In genomic region chr7:143416565-143417149, GRCh38 we compare ENCODE assay signal across 9 cellular contexts. TPM values are rescaled to one million over a fixed set of nuclear protein-coding genes. Genes with fewer than 3 reads are reported as not detected.
DNase-seq lines count a peak whose midpoint lies in the region; ATAC-seq, FAIRE-seq and TF ChIP-seq lines count a peak whose summit lies in the region.
"Had no signal": no experiment of that assay in that cellular context is flagged by ENCODE, and none has a peak within 500 bp of the region (broad histone marks: within the 10 kb centered on the region; RNA-seq: fewer than 3 reads in every experiment).

No MANE protein-coding gene starts in this region.

- no peak overlapping the region for H3K9ac ChIP-seq in GM12878 (ENCODE audit: control insufficient read depth, insufficient read depth, low read length)
- H3K9ac ChIP-seq: BLaER1 had no signal

- H4K20me1 ChIP-seq in GM23338 (replicated peaks; ENCODE audit: insufficient read depth) (no peaks in the 10 kb centered on the region), GM12878 (ENCODE audit: control insufficient read depth, insufficient read depth) (no peaks in the 10 kb centered on the region)
- H4K20me1 ChIP-seq: BLaER1 had no signal

- POLR2A ChIA-PET in GM12878 (lab: Charles Lee): interaction anchor here (1.0 kb wide), 1 partner anchor 57 kb away, joined by 3 read pairs; no protein-coding TSS in a partner anchor

- H3K9me3 ChIP-seq in GM12878 (replicated peaks; ENCODE audit: control insufficient read depth, insufficient read depth, low read length): no peaks in the 10 kb centered on the region
- H3K9me3 ChIP-seq in vagina: no peaks in the 10 kb centered on the region

- ATAC-seq in GM23338 (0 out of 3 replicates have a peak, but pooled peaks have one; percentile 14), GM12878 (peak; percentile 82)

- WGBS in GM12878 (ENCODE audit: insufficient coverage, insufficient replicate concordance, low lambda C conversion rate, missing lambda C conversion rate): 1% methylated on average over 3 of the region's 3 CpGs

- H3K27ac Mint-ChIP-seq in GM23338: no peak overlapping the region

- DNase-seq in DMS 273 (lab: John Stamatoyannopoulos, UW; ENCODE audit: unreplicated experiment): peak; percentile 85
- no peak for DNase-seq in DMS 273 treated with DMSO at 0.1 percent for 48 hours (lab: John Stamatoyannopoulos, UW)
- peak; percentile 75 for DNase-seq in GM23338 (ENCODE audit: low spot score)
- DNase-seq in NCI-H2171 (lab: John Stamatoyannopoulos, UW): peak; percentile 13
- DNase-seq in GM12878 (ENCODE audit: low read depth, low spot score): no peak
- DNase-seq in kidney glomerular epithelial cell (lab: John Stamatoyannopoulos, UW): peak; percentile 72
- no peak for DNase-seq in vagina (ENCODE audit: extremely low spot score in 2 of 2)
- DNase-seq in mucosa of gallbladder (ENCODE audit: low spot score): no peak

- H3K36me3 ChIP-seq in GM23338 (ENCODE audit: insufficient read depth): 0 out of 2 replicates have a peak, but pooled peaks cover 9% of the 10 kb centered on the region
- H3K36me3 ChIP-seq in GM12878 (ENCODE audit: control insufficient read depth in 2 of 2, insufficient read depth in 2 of 2, low read length in 1 of 2): no peaks in the 10 kb centered on the region
- H3K36me3 ChIP-seq in vagina: no peaks in the 10 kb centered on the region
- H3K36me3 ChIP-seq: BLaER1 had no signal

- CTCF ChIA-PET in GM12878 (lab: Yijun Ruan, JAX): interaction anchor here (0.7 to 4.9 kb wide), 39 partner anchors 9 to 610 kb away, joined by 3 to 124 read pairs (median 4); no protein-coding TSS in a partner anchor

- H3K4me3 Mint-ChIP-seq in GM23338: no peak overlapping the region

- RAD21 ChIA-PET in GM12878 (lab: Charles Lee; ENCODE audit: unreplicated experiment): interaction anchor here (0.7 to 3.9 kb wide), 11 partner anchors 10 to 784 kb away, joined by 3 to 54 read pairs (median 4); no protein-coding TSS in a partner anchor

- TF ChIP-seq RAD21 in GM12878 (IDR thresholded peaks at IDR 0.05; ENCODE audit: insufficient read depth, low read depth, low read length): peak; percentile 81

- TF ChIP-seq POLR2A in GM12878 (IDR thresholded peaks at IDR 0.05; ENCODE audit: low read depth, low read length) (no peak), vagina (IDR thresholded peaks at IDR 0.05) (no peak)

- TF ChIP-seq EP300 in GM12878 (IDR thresholded peaks at IDR 0.05; ENCODE audit: borderline replicate concordance in 1 of 2, control insufficient read depth in 1 of 2, low read depth in 2 of 2, low read length in 2 of 2): no peak

- H3K27ac ChIP-seq in GM23338 (ENCODE audit: low read depth) (no peak overlapping the region), GM12878 (ENCODE audit: control insufficient read depth, insufficient read depth) (no peak overlapping the region), vagina (no peak overlapping the region)
- H3K27ac ChIP-seq: BLaER1 had no signal

- peaks cover 21% of the 10 kb centered on the region for H3K9me3 Mint-ChIP-seq in GM23338

- no TSS peak for BruUV-seq in GM12878 (replicated peaks; lab: Mats Ljungman, UMichigan)

- peak; percentile 89 for FAIRE-seq in GM12878 (lab: Jason Lieb, UNC)

- in situ Hi-C loops in GM12878 (cut with MboI): loop anchor here (10.0 kb wide), 1 partner anchor 402 kb away; no protein-coding TSS in a partner anchor

- no peaks in the 10 kb centered on the region for H3K27me3 ChIP-seq in GM23338 (ENCODE audit: insufficient read depth)
- H3K27me3 ChIP-seq in GM12878 (replicated peaks in 1 of 2; ENCODE audit: control insufficient read depth in 2 of 2, insufficient read depth in 2 of 2, low read length in 1 of 2): no peaks in the 10 kb centered on the region
- H3K27me3 ChIP-seq in vagina: no peaks in the 10 kb centered on the region
- H3K27me3 ChIP-seq: BLaER1 had no signal

- peaks cover 12% of the 10 kb centered on the region for H3K27me3 Mint-ChIP-seq in GM23338 (ENCODE audit: insufficient read depth, low read depth, poor library complexity)

- peaks cover 51% of the 10 kb centered on the region for H3K4me1 ChIP-seq in GM23338 (ENCODE audit: insufficient read depth)
- H3K4me1 ChIP-seq in GM12878 (ENCODE audit: control insufficient read depth, insufficient read depth, low read length): no peaks in the 10 kb centered on the region
- H3K4me1 ChIP-seq in vagina: peaks cover 17% of the 10 kb centered on the region

- 0 out of 2 replicates have a peak, but pooled peaks cover 3% of the 10 kb centered on the region for H3K9me2 ChIP-seq in GM23338 (ENCODE audit: insufficient read depth)

- intact Hi-C loops in GM12878 (cut with micrococcal nuclease; ENCODE audit: unreplicated experiment) (loop anchor here (1.0 to 10.0 kb wide), 3 partner anchors 36 to 412 kb away; no protein-coding TSS in a partner anchor), vagina (cut with DNase I) (loop anchor here (10.0 kb wide), 2 partner anchors 52 to 172 kb away; partner anchors contain the start of gene FAM131B)

- H3K4me3 ChIP-seq in GM23338: no peak overlapping the region
- H3K4me3 ChIP-seq in GM12878: no peak overlapping the region
- H3K4me3 ChIP-seq in vagina: no peak overlapping the region
- H3K4me3 ChIP-seq: BLaER1 had no signal

- SMC1A ChIA-PET in GM12878 (lab: Charles Lee; ENCODE audit: uncharacterized antibody, unreplicated experiment): interaction anchor here (0.8 to 4.9 kb wide), 13 partner anchors 10 to 614 kb away, joined by 3 to 73 read pairs (median 4); no protein-coding TSS in a partner anchor

- H3K4me1 Mint-ChIP-seq in GM23338: peaks cover 63% of the 10 kb centered on the region

- no peak overlapping the region for H3K4me2 ChIP-seq in GM23338
- no peak overlapping the region for H3K4me2 ChIP-seq in GM12878 (ENCODE audit: control insufficient read depth, insufficient read depth)

- peaks cover 32% of the 10 kb centered on the region for H3K36me3 Mint-ChIP-seq in GM23338 (ENCODE audit: low read depth)

- H2AFZ ChIP-seq in GM23338: no peak overlapping the region
- H2AFZ ChIP-seq in GM12878 (ENCODE audit: control insufficient read depth, low read depth, low read length): no peak overlapping the region

- TF ChIP-seq CTCF in GM23338 (conservative IDR thresholded peaks at IDR 0.05; ENCODE audit: low read depth in 2 of 2) (peak; percentile 72 to 88), GM12878 (IDR thresholded peaks at IDR 0.05 in 2 of 3, conservative IDR thresholded peaks at IDR 0.05 in 1 of 3; ENCODE audit: control insufficient read depth in 2 of 3, extremely low read depth in 1 of 3, insufficient read depth in 1 of 3, low read depth in 3 of 3, low read length in 3 of 3) (peak; percentile 61 to 77 (median 62)), vagina (IDR thresholded peaks at IDR 0.05) (peak; percentile 43 to 80 (median 58))

- H3F3A ChIP-seq in GM23338 (replicated peaks; ENCODE audit: low read depth): 0 out of 2 replicates have a peak, but pooled peaks cover 3% of the 10 kb centered on the region

- H3K79me2 ChIP-seq in GM23338 (replicated peaks; ENCODE audit: insufficient read depth) (peaks cover 3% of the 10 kb centered on the region; the same call in 1 of the 2 replicates), GM12878 (ENCODE audit: control insufficient read depth, insufficient read depth, low read length) (no peaks in the 10 kb centered on the region)

RNA-seq across cellular contexts. Expression of gene EPHA1, which starts 8.0 kb away (rescaled TPM):
- total RNA-seq in GM23338 (2014; rRNA removed; shearing (Covaris generic)): 119 and 154 TPM in 2 replicates
- polyA plus RNA-seq in GM23338 (2016; fragmentation: Nextera tagmentation; extraction: Ambion mirVana): 60.7 and 66.1 TPM in 2 replicates
- not detected in 2 replicates for total RNA-seq in GM12878 (2013; cell fraction: nucleolus; rRNA removed)
- not detected in 2 replicates for total RNA-seq in GM12878 (2014; rRNA removed)
- total RNA-seq in GM12878 (2014; rRNA removed; fragmentation: Illumina TruSeq; extraction: Trizol): not detected in 2 replicates
- 0.21 and 0.29 TPM in 2 replicates for total RNA-seq in GM12878 (2021)
- polyA plus RNA-seq in GM12878 (2011; ENCODE audit: low read depth): not detected
- polyA plus RNA-seq in GM12878 (2011; rRNA removed): 0.11 and 0.13 TPM in 2 replicates
- 0.03 and 0.04 TPM in 2 replicates for polyA plus RNA-seq in GM12878 (2011; cell fraction: cytosol; rRNA removed)
- polyA plus RNA-seq in GM12878 (2011; cell fraction: nucleus; rRNA removed): 0.21 and 0.32 TPM in 2 replicates
- 0.69 and 1.2 TPM in 2 replicates for polyA plus RNA-seq in GM12878 (2012)
- not detected in 2 replicates for polyA plus RNA-seq in GM12878 (2014; fragmentation: Illumina TruSeq; extraction: Trizol)
- not detected for polyA plus RNA-seq in GM12878 (2014; fragmentation: Nextera tagmentation; extraction: Ambion mirVana)
- polyA plus RNA-seq in GM12878 (2014; rRNA removed): not detected in 2 replicates
- under 1 TPM; 0.28 to 0.35 TPM for polyA plus RNA-seq in GM12878 (2016; fragmentation: Nextera tagmentation; extraction: Ambion mirVana)
- polyA minus RNA-seq in GM12878 (2011; rRNA and poly(A)+ RNA removed): 0.37 TPM in 1 of 2 replicates, not detected in the other
- not detected in 2 replicates for polyA minus RNA-seq in GM12878 (2011; cell fraction: cytosol; rRNA and poly(A)+ RNA removed)
- not detected in 2 replicates for polyA minus RNA-seq in GM12878 (2011; cell fraction: nucleus; rRNA and poly(A)+ RNA removed)
- total RNA-seq in vagina: 51.3 TPM
- total RNA-seq in mucosa of gallbladder: 38.0 TPM

RNA-seq across cellular contexts. Expression of gene TAS2R60, which starts 26.6 kb away (rescaled TPM):
- 4.0 and 5.0 TPM in 2 replicates for total RNA-seq in GM23338 (2014; rRNA removed; shearing (Covaris generic))
- polyA plus RNA-seq in GM23338 (2016; fragmentation: Nextera tagmentation; extraction: Ambion mirVana) (0.37 TPM in 1 of 2 replicates, not detected in the other), GM12878 (2011; rRNA removed) (not detected in 2 replicates), GM12878 (2014; fragmentation: Illumina TruSeq; extraction: Trizol) (not detected in 2 replicates), GM12878 (2014; fragmentation: Nextera tagmentation; extraction: Ambion mirVana) (not detected), GM12878 (2014; rRNA removed) (not detected in 2 replicates), GM12878 (2016; fragmentation: Nextera tagmentation; extraction: Ambion mirVana) (not detected)
- total RNA-seq in GM12878 (2013; cell fraction: nucleolus; rRNA removed): not detected in 2 replicates
- total RNA-seq in GM12878 (2014; rRNA removed) (not detected in 2 replicates), GM12878 (2014; rRNA removed; fragmentation: Illumina TruSeq; extraction: Trizol) (not detected in 2 replicates), GM12878 (2021) (not detected in 2 replicates), vagina (not detected), mucosa of gallbladder (not detected)
- polyA plus RNA-seq in GM12878 (2011; ENCODE audit: low read depth): not detected
- not detected in 2 replicates for polyA plus RNA-seq in GM12878 (2011; cell fraction: cytosol; rRNA removed)
- not detected in 2 replicates for polyA plus RNA-seq in GM12878 (2011; cell fraction: nucleus; rRNA removed)
- polyA plus RNA-seq in GM12878 (2012): not detected in 2 replicates
- polyA minus RNA-seq in GM12878 (2011; rRNA and poly(A)+ RNA removed): not detected in 2 replicates
- polyA minus RNA-seq in GM12878 (2011; cell fraction: cytosol; rRNA and poly(A)+ RNA removed): not detected in 2 replicates
- polyA minus RNA-seq in GM12878 (2011; cell fraction: nucleus; rRNA and poly(A)+ RNA removed): not detected in 2 replicates

RNA-seq across cellular contexts. Expression of gene ZYX, which starts 35.5 kb away (rescaled TPM):
- 132 and 141 TPM in 2 replicates for total RNA-seq in GM23338 (2014; rRNA removed; shearing (Covaris generic))
- polyA plus RNA-seq in GM23338 (2016; fragmentation: Nextera tagmentation; extraction: Ambion mirVana) (108 and 111 TPM in 2 replicates), GM12878 (2011; rRNA removed) (2.4 and 4.5 TPM in 2 replicates), GM12878 (2014; fragmentation: Illumina TruSeq; extraction: Trizol) (28.2 and 44.0 TPM in 2 replicates), GM12878 (2014; fragmentation: Nextera tagmentation; extraction: Ambion mirVana) (1 to 10 TPM; 2.1 to 4.0 TPM), GM12878 (2014; rRNA removed) (32.0 and 47.3 TPM in 2 replicates), GM12878 (2016; fragmentation: Nextera tagmentation; extraction: Ambion mirVana) (10 to 100 TPM; 66.5 to 82.3 TPM)
- 12.6 and 17.0 TPM in 2 replicates for total RNA-seq in GM12878 (2013; cell fraction: nucleolus; rRNA removed)
- total RNA-seq in GM12878 (2014; rRNA removed) (16.5 and 23.2 TPM in 2 replicates), GM12878 (2014; rRNA removed; fragmentation: Illumina TruSeq; extraction: Trizol) (11.8 and 16.6 TPM in 2 replicates), GM12878 (2021) (90.5 and 100 TPM in 2 replicates), vagina (86.2 TPM), mucosa of gallbladder (276 TPM)
- 32.5 TPM for polyA plus RNA-seq in GM12878 (2011; ENCODE audit: low read depth)
- polyA plus RNA-seq in GM12878 (2011; cell fraction: cytosol; rRNA removed): 9.0 and 12.3 TPM in 2 replicates
- 41.0 and 61.8 TPM in 2 replicates for polyA plus RNA-seq in GM12878 (2011; cell fraction: nucleus; rRNA removed)
- 61.2 and 77.5 TPM in 2 replicates for polyA plus RNA-seq in GM12878 (2012)
- 9.9 and 16.7 TPM in 2 replicates for polyA minus RNA-seq in GM12878 (2011; rRNA and poly(A)+ RNA removed)
- polyA minus RNA-seq in GM12878 (2011; cell fraction: cytosol; rRNA and poly(A)+ RNA removed): 23.9 and 26.0 TPM in 2 replicates
- polyA minus RNA-seq in GM12878 (2011; cell fraction: nucleus; rRNA and poly(A)+ RNA removed): 24.9 and 40.2 TPM in 2 replicates

RNA-seq across cellular contexts. Expression of gene FAM131B, which starts 54.1 kb away (rescaled TPM):
- total RNA-seq in GM23338 (2014; rRNA removed; shearing (Covaris generic)): 28.8 and 30.2 TPM in 2 replicates
- polyA plus RNA-seq in GM23338 (2016; fragmentation: Nextera tagmentation; extraction: Ambion mirVana) (4.7 and 5.4 TPM in 2 replicates), GM12878 (2011; rRNA removed) (0.03 TPM in 1 of 2 replicates, not detected in the other), GM12878 (2014; fragmentation: Illumina TruSeq; extraction: Trizol) (not detected in 2 replicates), GM12878 (2014; fragmentation: Nextera tagmentation; extraction: Ambion mirVana) (not detected), GM12878 (2014; rRNA removed) (not detected in 2 replicates), GM12878 (2016; fragmentation: Nextera tagmentation; extraction: Ambion mirVana) (not detected)
- not detected in 2 replicates for total RNA-seq in GM12878 (2013; cell fraction: nucleolus; rRNA removed)
- total RNA-seq in GM12878 (2014; rRNA removed) (not detected in 2 replicates), GM12878 (2014; rRNA removed; fragmentation: Illumina TruSeq; extraction: Trizol) (not detected in 2 replicates), GM12878 (2021) (0.05 and 0.13 TPM in 2 replicates), vagina (1.5 TPM), mucosa of gallbladder (6.6 TPM)
- polyA plus RNA-seq in GM12878 (2011; ENCODE audit: low read depth): not detected
- 0.03 TPM in 2 replicates for polyA plus RNA-seq in GM12878 (2011; cell fraction: cytosol; rRNA removed)
- 0.03 and 0.04 TPM in 2 replicates for polyA plus RNA-seq in GM12878 (2011; cell fraction: nucleus; rRNA removed)
- polyA plus RNA-seq in GM12878 (2012): not detected in 2 replicates
- 0.05 and 0.15 TPM in 2 replicates for polyA minus RNA-seq in GM12878 (2011; rRNA and poly(A)+ RNA removed)
- polyA minus RNA-seq in GM12878 (2011; cell fraction: cytosol; rRNA and poly(A)+ RNA removed): not detected in 2 replicates
- polyA minus RNA-seq in GM12878 (2011; cell fraction: nucleus; rRNA and poly(A)+ RNA removed): 0.10 TPM in 1 of 2 replicates, not detected in the other

Comparison
In these comparisons a context has a peak if more than half of its experiments do, and no peak if none do; other contexts are left out.
1. DNase-seq: peak in DMS 273 (single experiment), GM23338 (single experiment), NCI-H2171 (single experiment) and kidney glomerular epithelial cell (single experiment); none in DMS 273 treated with DMSO at 0.1 percent for 48 hours (single experiment), GM12878 (single experiment), vagina (0 of 2) and mucosa of gallbladder (single experiment).
2. RNA of gene EPHA1, which starts 8.0 kb away (total RNA-seq): 119 to 154 TPM in GM23338, 51.3 TPM in vagina (single experiment) and 38.0 TPM in mucosa of gallbladder (single experiment); 0.21 to 0.29 TPM in GM12878; every median in the first group is over 10 times any median in the second.
3. Peak in every context shown above with its lines, with median percentiles within 50 percentile points of each other: CTCF ChIP-seq.